Comparison of ENCODE assay signal across 12 cellular contexts in genomic region chr1:245501635-245502034, GRCh38.
"Had no signal": no experiment of that assay in that cellular context is flagged by ENCODE, and none has a peak within 500 bp of the region (broad histone marks: within the 10 kb centered on the region; RNA-seq: fewer than 3 reads in every experiment).

No MANE protein-coding gene starts in this region.

- DNase-seq: activated CD4-positive, alpha-beta T cell treated with anti-CD3 and anti-CD28 coated beads, Interleukin-2, amount 10 ng/mL, durations not matched to agents 7 days and 5 days; activated CD8-positive, alpha-beta T cell treated with anti-CD3 and anti-CD28 coated beads, Interleukin-2, amount 10 ng/mL, durations not matched to agents 7 days and 5 days; activated naive CD4-positive, alpha-beta T cell treated with Interleukin-2 at 50 U/mL for 16 hours; activated naive CD8-positive, alpha-beta T cell treated with anti-CD3 and anti-CD28 coated beads, Interleukin-2, amount 10 ng/mL, durations not matched to agents 7 days and 5 days; activated T-cell treated with anti-CD3 and anti-CD28 coated beads, Interleukin-2, amount 50 U/mL, for 24 hours; effector memory CD8-positive, alpha-beta T cell; foreskin fibroblast; hippocampal formation; left cardiac atrium; posterior cingulate gyrus; stimulated activated naive B cell treated with anti-CD40 and anti-IgM and Interleukin-4, amounts not matched to agents 10 μg/mL and 1 μg/mL and 100 μg/mL, for 72 hours; T-helper 9 cell had no signal
